In the genomic region with DNA sequence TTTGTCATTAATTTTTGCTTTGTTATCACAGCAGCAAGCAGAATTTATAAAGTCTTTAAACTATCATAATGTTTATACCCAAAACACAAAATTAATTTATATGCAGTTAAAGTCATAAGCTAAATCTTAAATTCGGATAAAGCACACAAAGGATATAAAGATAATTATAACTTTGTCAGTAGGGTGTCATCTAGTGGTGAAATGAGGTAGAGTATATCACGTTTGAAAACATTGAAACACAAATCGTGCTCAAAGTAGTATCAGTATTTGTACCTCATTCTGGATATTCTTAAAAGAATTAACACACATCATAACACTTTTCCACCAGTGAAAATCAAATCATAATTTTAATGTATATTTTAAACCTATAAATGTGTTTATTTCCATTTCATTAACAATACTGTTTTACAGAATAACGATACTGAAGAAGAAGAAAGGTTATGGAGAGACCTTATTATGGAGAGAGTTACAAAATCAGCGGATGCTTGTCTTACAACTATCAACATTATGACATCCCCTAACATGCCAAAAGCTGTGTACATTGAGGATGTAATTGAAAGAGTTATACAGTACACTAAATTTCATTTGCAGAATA, we compare ENCODE assay signal across 8 cellular contexts.
DNase-seq lines count a peak whose midpoint lies in the region; ATAC-seq, FAIRE-seq and TF ChIP-seq lines count a peak whose summit lies in the region.

No MANE protein-coding gene starts in this region.

- BruUV-seq in PC-3 (replicated peaks; lab: Mats Ljungman, UMichigan) = no TSS peak

- CTCF ChIA-PET in PC-3 (lab: Charles Lee) = interaction anchor here (0.5 to 1.5 kb wide), 10 partner anchors 24 to 272 kb away, joined by 3 to 12 read pairs (median 4); partner anchors contain the start of gene NIPBL
- CTCF ChIA-PET in activated naive CD4-positive, alpha-beta T cell treated with anti-CD3 and anti-CD28 coated beads for 36 hours (lab: Charles Lee) = interaction anchor here (0.6 to 2.1 kb wide), 12 partner anchors 30 to 298 kb away, joined by 3 to 12 read pairs (median 5); no protein-coding TSS in a partner anchor

- no peaks in the 10 kb centered on the region for H3K79me2 ChIP-seq in PC-3 (ENCODE audit: low read length)

- H3K4me2 ChIP-seq in PC-3 (ENCODE audit: low read length) = no peak overlapping the region

- no peak overlapping the region for H3K4me3 ChIP-seq in PC-3 (ENCODE audit: low read length)
- H3K4me3 ChIP-seq in esophagus muscularis mucosa = no peak overlapping the region

- WGBS in esophagus muscularis mucosa = 42% methylated on average over 5 of the region's 5 CpGs

- H3F3A ChIP-seq in PC-3 (ENCODE audit: low read length, unreplicated experiment) = no peaks in the 10 kb centered on the region

- H3K36me3 Mint-ChIP-seq in activated naive CD4-positive, alpha-beta T cell treated with anti-CD3 and anti-CD28 coated beads for 36 hours (ENCODE audit: low read depth) = no peaks in the 10 kb centered on the region

- H3K36me3 ChIP-seq in PC-3 (ENCODE audit: low read depth, low read length) (peaks cover 23% of the 10 kb centered on the region), esophagus muscularis mucosa (peaks cover 36 to 95% (median 67%) of the 10 kb centered on the region in 4 donors)

- H3K27ac Mint-ChIP-seq in activated naive CD4-positive, alpha-beta T cell treated with anti-CD3 and anti-CD28 coated beads for 36 hours = no peak overlapping the region

- no peak overlapping the region for H3K4me3 Mint-ChIP-seq in activated naive CD4-positive, alpha-beta T cell treated with anti-CD3 and anti-CD28 coated beads for 36 hours

- DNase-seq in Ammon's horn (ENCODE audit: low spot score) (peak; percentile 30), GM18507 (ENCODE audit: extremely low spot score, insufficient read length, low read depth) (peak; percentile 1), PC-3 (peak; percentile 62), esophagus muscularis mucosa (ENCODE audit: extremely low spot score) (no peak), renal cortical epithelial cell (ENCODE audit: low read depth) (peak; percentile 45)
- DNase-seq in activated naive CD4-positive, alpha-beta T cell treated with anti-CD3 and anti-CD28 coated beads for 36 hours = no peak

- no peaks in the 10 kb centered on the region for H4K20me1 ChIP-seq in PC-3 (ENCODE audit: low read length)

- H3K9me2 ChIP-seq in PC-3 (replicated peaks; ENCODE audit: low read length) = no peaks in the 10 kb centered on the region

- intact Hi-C loops in PC-3 (cut with micrococcal nuclease) (loop anchor here (1.0 to 2.0 kb wide), 2 partner anchors 131 to 272 kb away; no protein-coding TSS in a partner anchor), esophagus muscularis mucosa (cut with DNase I) (no loop called here)
- intact Hi-C loops in activated naive CD4-positive, alpha-beta T cell treated with anti-CD3 and anti-CD28 coated beads for 36 hours (cut with micrococcal nuclease) = loop anchor here (1.0 to 2.0 kb wide), 2 partner anchors 135 to 267 kb away; no protein-coding TSS in a partner anchor

- ATAC-seq in PC-3 (peak; percentile 45; the same call in 1 of the 2 replicates), GM21717 (IDR thresholded peaks at IDR 0.05; ENCODE audit: unreplicated experiment) (no peak), GM19397 (IDR thresholded peaks at IDR 0.05; ENCODE audit: unreplicated experiment) (no peak)

- peak; percentile 61 for FAIRE-seq in GM18507 (lab: Jason Lieb, UNC)

- H3K27ac ChIP-seq in PC-3 (ENCODE audit: low read length) (no peak overlapping the region), esophagus muscularis mucosa (replicated peaks in 1 of 4) (no peak overlapping the region)

- no peak for TF ChIP-seq POLR2A in esophagus muscularis mucosa (IDR thresholded peaks at IDR 0.05; ENCODE audit: low read depth)

- POLR2A ChIA-PET in PC-3 (lab: Charles Lee; ENCODE audit: unreplicated experiment) = interaction anchor here (0.9 kb wide), 1 partner anchor 266 kb away, joined by 4 read pairs; no protein-coding TSS in a partner anchor

- H3K27me3 ChIP-seq in PC-3 (ENCODE audit: low read length) = no peaks in the 10 kb centered on the region
- no peaks in the 10 kb centered on the region for H3K27me3 ChIP-seq in esophagus muscularis mucosa

- no peak for TF ChIP-seq EP300 in esophagus muscularis mucosa (IDR thresholded peaks at IDR 0.05)

- H3K4me1 Mint-ChIP-seq in activated naive CD4-positive, alpha-beta T cell treated with anti-CD3 and anti-CD28 coated beads for 36 hours (ENCODE audit: low read depth) = no peaks in the 10 kb centered on the region

- no peaks in the 10 kb centered on the region for H3K9me3 ChIP-seq in PC-3 (ENCODE audit: low read length)
- H3K9me3 ChIP-seq in esophagus muscularis mucosa = no peaks in the 10 kb centered on the region

- no peak overlapping the region for H3K9ac ChIP-seq in PC-3 (ENCODE audit: low read length)

- no peaks in the 10 kb centered on the region for H3K9me3 Mint-ChIP-seq in activated naive CD4-positive, alpha-beta T cell treated with anti-CD3 and anti-CD28 coated beads for 36 hours

- H3K27me3 Mint-ChIP-seq in activated naive CD4-positive, alpha-beta T cell treated with anti-CD3 and anti-CD28 coated beads for 36 hours (ENCODE audit: low read depth) = no peaks in the 10 kb centered on the region

- H3K4me1 ChIP-seq in PC-3 (ENCODE audit: insufficient read depth, low read length) = no peaks in the 10 kb centered on the region
- no peaks in the 10 kb centered on the region for H3K4me1 ChIP-seq in esophagus muscularis mucosa

- H2AFZ ChIP-seq in PC-3 (ENCODE audit: low read length) = no peak overlapping the region

- TF ChIP-seq CTCF in PC-3 (conservative IDR thresholded peaks at IDR 0.05; ENCODE audit: low read depth, low read length) (peak; percentile 84), esophagus muscularis mucosa (IDR thresholded peaks at IDR 0.05) (peak; percentile 47 to 71 (median 56))

Comparison
In these comparisons a context has a peak if more than half of its experiments do, and no peak if none do; other contexts are left out.
1. DNase-seq: peak in Ammon's horn (single experiment), GM18507 (single experiment), PC-3 (single experiment) and renal cortical epithelial cell (single experiment); none in esophagus muscularis mucosa (single experiment) and activated naive CD4-positive, alpha-beta T cell treated with anti-CD3 and anti-CD28 coated beads for 36 hours (single experiment).